1 cellular context compared by ENCODE assay signal in the genomic region with DNA sequence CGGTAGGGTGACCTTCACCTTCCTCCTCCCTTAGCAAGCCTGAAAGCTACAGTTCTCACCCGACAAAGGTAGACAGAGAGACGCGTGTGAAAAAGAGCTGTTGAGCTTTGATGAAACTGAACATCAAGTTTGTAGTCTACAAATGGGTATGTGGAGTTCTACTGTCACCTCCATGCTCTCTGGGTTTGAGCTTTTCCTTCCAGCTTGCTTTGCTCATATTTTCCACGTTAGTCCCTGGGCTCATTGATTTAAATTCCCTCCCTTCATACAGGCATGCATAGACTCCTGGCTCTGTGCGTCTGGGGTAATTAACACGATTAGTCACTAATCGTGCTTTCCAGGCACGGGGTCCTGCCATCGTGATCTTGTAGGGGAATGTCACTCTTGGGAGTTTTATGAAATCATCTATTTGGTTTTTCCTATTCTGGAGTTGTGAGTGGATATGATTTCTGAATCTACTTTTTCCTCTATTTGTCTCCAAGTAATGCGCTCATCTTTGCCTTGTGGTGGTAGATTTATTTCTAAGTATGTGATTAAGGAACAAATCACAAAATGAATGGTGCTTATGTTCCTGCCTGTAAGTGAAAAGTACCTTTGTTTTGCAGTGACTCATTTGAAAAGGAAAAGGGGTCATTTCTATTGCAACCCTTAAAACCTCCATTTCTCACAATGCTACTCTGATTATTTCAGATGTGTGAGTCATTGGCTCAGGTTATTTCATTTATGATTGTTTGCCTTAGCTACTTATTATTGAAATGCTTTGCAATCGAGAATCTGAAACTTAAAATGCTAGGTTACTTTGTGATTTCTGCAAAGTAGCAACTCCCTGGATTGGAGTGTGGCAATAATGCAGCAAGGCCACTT.
TF ChIP-seq lines count a peak whose summit lies in the region.

No MANE protein-coding gene starts in this region.

TF ChIP-seq in HEK293, 187 proteins besides CTCF, POLR2A, EP300 and RAD21 (continued from another document):
- TF ChIP-seq, protein P1, sequence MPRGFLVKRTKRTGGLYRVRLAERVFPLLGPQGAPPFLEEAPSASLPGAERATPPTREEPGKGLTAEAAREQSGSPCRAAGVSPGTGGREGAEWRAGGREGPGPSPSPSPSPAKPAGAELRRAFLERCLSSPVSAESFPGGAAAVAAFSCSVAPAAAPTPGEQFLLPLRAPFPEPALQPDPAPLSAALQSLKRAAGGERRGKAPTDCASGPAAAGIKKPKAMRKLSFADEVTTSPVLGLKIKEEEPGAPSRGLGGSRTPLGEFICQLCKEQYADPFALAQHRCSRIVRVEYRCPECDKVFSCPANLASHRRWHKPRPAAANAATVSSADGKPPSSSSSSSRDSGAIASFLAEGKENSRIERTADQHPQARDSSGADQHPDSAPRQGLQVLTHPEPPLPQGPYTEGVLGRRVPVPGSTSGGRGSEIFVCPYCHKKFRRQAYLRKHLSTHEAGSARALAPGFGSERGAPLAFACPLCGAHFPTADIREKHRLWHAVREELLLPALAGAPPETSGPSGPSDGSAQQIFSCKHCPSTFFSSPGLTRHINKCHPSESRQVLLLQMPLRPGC (tag by site-specific recombination; IDR thresholded peaks at IDR 0.05): 0 out of 2 replicates have a peak, but pooled peaks have one; percentile 55
- TF ChIP-seq ZNF416 (tag by site-specific recombination; IDR thresholded peaks at IDR 0.05) (no peak), ZSCAN18 (tag by site-specific recombination; IDR thresholded peaks at IDR 0.05) (no peak), HOXD13 (CRISPR knock-in tag; IDR thresholded peaks at IDR 0.05; ENCODE audit: borderline replicate concordance) (no peak), ZBTB1 (tag by site-specific recombination; IDR thresholded peaks at IDR 0.05) (no peak), ZNF366 (tag by site-specific recombination; conservative IDR thresholded peaks at IDR 0.05) (peak; percentile 48), SP7 (tag by site-specific recombination; IDR thresholded peaks at IDR 0.05) (peak; percentile 85), GLIS2 (tag by site-specific recombination; IDR thresholded peaks at IDR 0.05) (no peak), ZBTB8A (tag by site-specific recombination; IDR thresholded peaks at IDR 0.05) (no peak), ZSCAN5A (tag by site-specific recombination; IDR thresholded peaks at IDR 0.05) (no peak), ZNF221 (tag by site-specific recombination; IDR thresholded peaks at IDR 0.05; ENCODE audit: borderline replicate concordance) (no peak), OSR2 (tag by site-specific recombination; IDR thresholded peaks at IDR 0.05) (peak; percentile 24; the same call in 1 of the 2 replicates), ZBTB17 (tag by site-specific recombination; IDR thresholded peaks at IDR 0.05) (peak; percentile 60), ATF2 (tag by site-specific recombination; IDR thresholded peaks at IDR 0.05; ENCODE audit: low read depth) (no peak), BCL11B (tag by site-specific recombination; IDR thresholded peaks at IDR 0.05; ENCODE audit: low read depth) (no peak), GLI4 (tag by site-specific recombination; IDR thresholded peaks at IDR 0.05) (no peak), MZF1 (tag by site-specific recombination; IDR thresholded peaks at IDR 0.05; ENCODE audit: borderline replicate concordance) (no peak), SCRT2 (tag by site-specific recombination; IDR thresholded peaks at IDR 0.05) (no peak), ZFP69B (tag by site-specific recombination; IDR thresholded peaks at IDR 0.05) (no peak), SCRT1 (tag by site-specific recombination; IDR thresholded peaks at IDR 0.05; ENCODE audit: borderline replicate concordance) (no peak), ZNF670 (tag by site-specific recombination; IDR thresholded peaks at IDR 0.05; ENCODE audit: low read depth) (no peak), PRDM4 (tag by site-specific recombination; IDR thresholded peaks at IDR 0.05) (peak; percentile 67; the same call in 1 of the 2 replicates)
- TF ChIP-seq, protein P2, sequence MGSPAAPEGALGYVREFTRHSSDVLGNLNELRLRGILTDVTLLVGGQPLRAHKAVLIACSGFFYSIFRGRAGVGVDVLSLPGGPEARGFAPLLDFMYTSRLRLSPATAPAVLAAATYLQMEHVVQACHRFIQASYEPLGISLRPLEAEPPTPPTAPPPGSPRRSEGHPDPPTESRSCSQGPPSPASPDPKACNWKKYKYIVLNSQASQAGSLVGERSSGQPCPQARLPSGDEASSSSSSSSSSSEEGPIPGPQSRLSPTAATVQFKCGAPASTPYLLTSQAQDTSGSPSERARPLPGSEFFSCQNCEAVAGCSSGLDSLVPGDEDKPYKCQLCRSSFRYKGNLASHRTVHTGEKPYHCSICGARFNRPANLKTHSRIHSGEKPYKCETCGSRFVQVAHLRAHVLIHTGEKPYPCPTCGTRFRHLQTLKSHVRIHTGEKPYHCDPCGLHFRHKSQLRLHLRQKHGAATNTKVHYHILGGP (tag by site-specific recombination; IDR thresholded peaks at IDR 0.05): peak; percentile 80
- TF ChIP-seq, protein P3, sequence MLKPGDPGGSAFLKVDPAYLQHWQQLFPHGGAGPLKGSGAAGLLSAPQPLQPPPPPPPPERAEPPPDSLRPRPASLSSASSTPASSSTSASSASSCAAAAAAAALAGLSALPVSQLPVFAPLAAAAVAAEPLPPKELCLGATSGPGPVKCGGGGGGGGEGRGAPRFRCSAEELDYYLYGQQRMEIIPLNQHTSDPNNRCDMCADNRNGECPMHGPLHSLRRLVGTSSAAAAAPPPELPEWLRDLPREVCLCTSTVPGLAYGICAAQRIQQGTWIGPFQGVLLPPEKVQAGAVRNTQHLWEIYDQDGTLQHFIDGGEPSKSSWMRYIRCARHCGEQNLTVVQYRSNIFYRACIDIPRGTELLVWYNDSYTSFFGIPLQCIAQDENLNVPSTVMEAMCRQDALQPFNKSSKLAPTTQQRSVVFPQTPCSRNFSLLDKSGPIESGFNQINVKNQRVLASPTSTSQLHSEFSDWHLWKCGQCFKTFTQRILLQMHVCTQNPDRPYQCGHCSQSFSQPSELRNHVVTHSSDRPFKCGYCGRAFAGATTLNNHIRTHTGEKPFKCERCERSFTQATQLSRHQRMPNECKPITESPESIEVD (tag by site-specific recombination; IDR thresholded peaks at IDR 0.05): peak; percentile 83
- TF ChIP-seq, protein P4, sequence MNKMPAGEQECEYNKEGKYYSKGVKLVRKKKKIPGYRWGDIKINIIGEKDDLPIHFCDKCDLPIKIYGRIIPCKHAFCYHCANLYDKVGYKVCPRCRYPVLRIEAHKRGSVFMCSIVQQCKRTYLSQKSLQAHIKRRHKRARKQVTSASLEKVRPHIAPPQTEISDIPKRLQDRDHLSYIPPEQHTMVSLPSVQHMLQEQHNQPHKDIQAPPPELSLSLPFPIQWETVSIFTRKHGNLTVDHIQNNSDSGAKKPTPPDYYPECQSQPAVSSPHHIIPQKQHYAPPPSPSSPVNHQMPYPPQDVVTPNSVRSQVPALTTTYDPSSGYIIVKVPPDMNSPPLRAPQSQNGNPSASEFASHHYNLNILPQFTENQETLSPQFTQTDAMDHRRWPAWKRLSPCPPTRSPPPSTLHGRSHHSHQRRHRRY (tag by site-specific recombination; IDR thresholded peaks at IDR 0.05): no peak
- TF ChIP-seq, protein P5, sequence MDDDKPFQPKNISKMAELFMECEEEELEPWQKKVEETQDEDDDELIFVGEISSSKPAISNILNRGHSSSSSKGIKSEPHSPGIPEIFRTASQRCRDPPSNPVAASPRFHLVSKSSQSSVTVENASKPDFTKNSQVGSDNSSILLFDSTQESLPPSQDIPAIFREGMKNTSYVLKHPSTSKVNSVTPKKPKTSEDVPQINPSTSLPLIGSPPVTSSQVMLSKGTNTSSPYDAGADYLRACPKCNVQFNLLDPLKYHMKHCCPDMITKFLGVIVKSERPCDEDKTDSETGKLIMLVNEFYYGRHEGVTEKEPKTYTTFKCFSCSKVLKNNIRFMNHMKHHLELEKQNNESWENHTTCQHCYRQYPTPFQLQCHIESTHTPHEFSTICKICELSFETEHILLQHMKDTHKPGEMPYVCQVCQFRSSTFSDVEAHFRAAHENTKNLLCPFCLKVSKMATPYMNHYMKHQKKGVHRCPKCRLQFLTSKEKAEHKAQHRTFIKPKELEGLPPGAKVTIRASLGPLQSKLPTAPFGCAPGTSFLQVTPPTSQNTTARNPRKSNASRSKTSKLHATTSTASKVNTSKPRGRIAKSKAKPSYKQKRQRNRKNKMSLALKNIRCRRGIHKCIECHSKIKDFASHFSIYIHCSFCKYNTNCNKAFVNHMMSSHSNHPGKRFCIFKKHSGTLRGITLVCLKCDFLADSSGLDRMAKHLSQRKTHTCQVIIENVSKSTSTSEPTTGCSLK (tag by site-specific recombination; IDR thresholded peaks at IDR 0.05): no peak
